Comparison of ENCODE assay signal across 9 cellular contexts in the genomic region with DNA sequence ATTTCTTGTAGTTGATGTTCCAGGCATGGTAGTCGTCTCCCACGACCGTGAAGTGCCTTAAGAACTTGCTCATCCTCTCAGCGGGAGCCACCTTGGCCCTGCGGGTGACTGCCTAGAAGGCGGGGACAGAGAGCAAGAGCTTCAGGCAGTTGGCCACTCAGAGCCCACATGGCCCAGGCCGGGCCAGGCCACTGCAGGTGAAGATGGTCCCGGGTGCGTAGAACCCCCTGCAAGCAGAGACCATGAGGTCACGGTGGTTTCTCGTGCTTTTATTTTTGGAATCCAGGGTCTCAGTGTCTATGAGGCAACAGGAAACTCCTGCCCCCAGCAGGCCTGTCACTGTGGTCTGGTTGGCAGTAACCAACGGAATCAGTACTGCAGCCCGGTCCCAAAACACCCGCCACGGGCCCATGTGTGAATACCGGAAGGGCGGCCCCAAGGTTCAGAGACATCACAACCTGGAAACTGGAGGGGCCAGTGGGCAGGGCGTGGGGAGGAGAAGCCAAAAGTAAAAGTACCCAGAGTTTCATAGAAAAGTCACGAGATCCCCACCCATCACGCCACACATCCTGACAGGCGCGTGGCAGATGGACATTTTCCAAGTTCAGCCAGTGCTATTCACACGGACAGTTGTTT. TPM values are rescaled to one million over a fixed set of nuclear protein-coding genes. Genes with fewer than 3 reads are reported as not detected.
DNase-seq lines count a peak whose midpoint lies in the region; ATAC-seq, FAIRE-seq and TF ChIP-seq lines count a peak whose summit lies in the region.
"Had no signal": no experiment of that assay in that cellular context is flagged by ENCODE, and none has a peak within 500 bp of the region (broad histone marks: within the 10 kb centered on the region; RNA-seq: fewer than 3 reads in every experiment).

No MANE protein-coding gene starts in this region.

- H3K9me3 ChIP-seq in kidney (ENCODE audit: control insufficient read depth in 1 of 2, low read length in 2 of 2) (no peaks in the 10 kb centered on the region), tibial artery (peaks cover 0 to 18% (median 15%) of the 10 kb centered on the region in 3 donors)

- no peaks in the 10 kb centered on the region for H3K4me1 ChIP-seq in kidney (ENCODE audit: control insufficient read depth in 1 of 2, insufficient read depth in 1 of 2, low read depth in 1 of 2, low read length in 2 of 2)
- H3K4me1 ChIP-seq in tibial artery, result no peaks in the 10 kb centered on the region

- FAIRE-seq in kidney (lab: Jason Lieb, UNC), result no peak

- H3K27me3 ChIP-seq in tibial artery, result no peaks in the 10 kb centered on the region

- H3K36me3 ChIP-seq in kidney (ENCODE audit: control insufficient read depth in 1 of 2, insufficient read depth in 2 of 2, low read length in 2 of 2), result no peaks in the 10 kb centered on the region
- H3K36me3 ChIP-seq in tibial artery, result peaks cover 0 to 6% (median 6%) of the 10 kb centered on the region in 3 donors

- H3K4me3 ChIP-seq in kidney (ENCODE audit: low read length in 2 of 2), result no peak overlapping the region
- H3K4me3 ChIP-seq in tibial artery, result no peak overlapping the region

- ATAC-seq in GM19043 (IDR thresholded peaks at IDR 0.05; ENCODE audit: low read depth, unreplicated experiment) (peak; percentile 83), HG02973 (IDR thresholded peaks at IDR 0.05; ENCODE audit: unreplicated experiment) (peak; percentile 81)
- ATAC-seq: Panc1 had no signal

- no peak overlapping the region for H3K27ac ChIP-seq in kidney (ENCODE audit: low read depth in 2 of 2, low read length in 2 of 2)
- no peak overlapping the region for H3K27ac ChIP-seq in tibial artery

- no peak for TF ChIP-seq CTCF in kidney (IDR thresholded peaks at IDR 0.05; ENCODE audit: borderline replicate concordance, extremely low read depth, insufficient read depth)
- TF ChIP-seq CTCF in tibial artery (IDR thresholded peaks at IDR 0.05), result no peak

- DNase-seq in activated CD4-positive, CD25-positive, alpha-beta regulatory T cell treated with anti-CD3 and anti-CD28 coated beads, Interleukin-2, amount 50 U/mL, for 72 hours, result peak; percentile 42
- DNase-seq in kidney (peak; percentile 76), tibial artery (peak; percentile 50 to 71), NCI-H748 (lab: John Stamatoyannopoulos, UW; ENCODE audit: unreplicated experiment) (no peak), cerebellar cortex (ENCODE audit: low spot score) (no peak), NCI-H510A (lab: John Stamatoyannopoulos, UW) (no peak)

- H3K9ac ChIP-seq in kidney (ENCODE audit: low read length in 2 of 2), result no peak overlapping the region

- intact Hi-C loops in kidney (cut with DNase I), result no loop called here
- intact Hi-C loops in tibial artery (cut with DNase I; ENCODE audit: low total_unique reads), result no loop called here

RNA-seq across cellular contexts. Expression of a gene that starts 27.5 kb away (rescaled TPM):
- 7.1 TPM for total RNA-seq in kidney
- polyA plus RNA-seq in kidney (ENCODE audit: insufficient read depth, low read depth, low replicate concordance), result 4.7 TPM

RNA-seq across cellular contexts. Expression of a gene that starts 47.5 kb away (rescaled TPM):
- total RNA-seq in kidney, result 76.9 TPM
- 71.2 TPM for polyA plus RNA-seq in kidney (ENCODE audit: insufficient read depth, low read depth, low replicate concordance)

Comparison
In these comparisons a context has a peak if more than half of its experiments do, and no peak if none do; other contexts are left out.
1. DNase-seq: peak in activated CD4-positive, CD25-positive, alpha-beta regulatory T cell treated with anti-CD3 and anti-CD28 coated beads, Interleukin-2, amount 50 U/mL, for 72 hours (single experiment), kidney (single experiment) and tibial artery (2 of 2); none in NCI-H748 (single experiment), cerebellar cortex (single experiment) and NCI-H510A (single experiment).